8 cellular contexts compared by ENCODE assay signal in the genomic region with DNA sequence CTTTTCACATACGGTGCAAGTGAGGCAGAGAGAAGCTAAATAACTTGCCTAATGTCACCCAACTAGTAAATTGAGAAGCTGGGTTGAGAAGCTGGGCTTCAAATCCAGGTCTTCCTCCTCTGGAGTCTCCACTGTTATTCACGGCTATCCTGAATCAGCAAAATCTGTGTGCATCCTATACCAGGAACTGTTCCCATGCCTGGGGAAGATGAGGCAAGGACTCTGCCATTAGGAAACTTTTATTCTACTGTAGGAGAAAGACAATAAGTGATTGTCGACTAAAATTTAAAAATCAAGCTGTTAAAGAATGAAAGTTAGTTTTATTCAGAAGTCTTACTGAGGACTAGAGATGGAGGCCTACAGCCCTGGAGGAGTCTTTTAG. TPM values are rescaled to one million over a fixed set of nuclear protein-coding genes. Genes with fewer than 3 reads are reported as not detected.
A peak's percentile ranks its signal among the peaks of the same experiment; 100 is the strongest.
DNase-seq lines count a peak whose midpoint lies in the region; ATAC-seq and TF ChIP-seq lines count a peak whose summit lies in the region.

No MANE protein-coding gene starts in this region.

- peaks cover 0 to 16% (median 8%) of the 10 kb centered on the region in 11 experiments; a peak in 9 of 22 replicates for H3K36me3 ChIP-seq in BLaER1 treated with 17β-estradiol and CSF1 and Interleukin-3, amounts not matched to agents 10 nM and 100 nM
- H3K36me3 ChIP-seq in Loucy (ENCODE audit: insufficient read depth, low read length) = no peaks in the 10 kb centered on the region

- no peaks in the 10 kb centered on the region for H3K27me3 Mint-ChIP-seq in naive thymus-derived CD8-positive, alpha-beta T cell

- H3K36me3 Mint-ChIP-seq in naive thymus-derived CD8-positive, alpha-beta T cell = no peaks in the 10 kb centered on the region

- H3K9me2 ChIP-seq in Loucy (replicated peaks; ENCODE audit: low read depth, low read length) = no peaks in the 10 kb centered on the region

- no peaks in the 10 kb centered on the region for H3K27me3 ChIP-seq in BLaER1 treated with 17β-estradiol and CSF1 and Interleukin-3, amounts not matched to agents 10 nM and 100 nM
- H3K27me3 ChIP-seq in Loucy (ENCODE audit: insufficient read depth, low read length, poor library complexity, severe bottlenecking) = no peaks in the 10 kb centered on the region
- peaks cover 0 to 8% (median 0%) of the 10 kb centered on the region in 45 donors for H3K27me3 ChIP-seq in dorsolateral prefrontal cortex

- H3K9me3 Mint-ChIP-seq in naive thymus-derived CD8-positive, alpha-beta T cell = no peaks in the 10 kb centered on the region

- intact Hi-C loops in dorsolateral prefrontal cortex (cut with DNase I) = no loop called here

- peak overlapping the region; percentile 70 to 90 (median 81); a peak in 21 of 22 replicates for H3K27ac ChIP-seq in BLaER1 treated with 17β-estradiol and CSF1 and Interleukin-3, amounts not matched to agents 10 nM and 100 nM
- H3K27ac ChIP-seq in dorsolateral prefrontal cortex = peak overlapping the region in 32 of 59 donors; percentile 6 to 80 (median 59)

- peak overlapping the region; percentile 76 to 97 (median 93) for H3K4me3 ChIP-seq in BLaER1 treated with 17β-estradiol and CSF1 and Interleukin-3, amounts not matched to agents 10 nM and 100 nM
- peak overlapping the region; percentile 94 for H3K4me3 ChIP-seq in Loucy (ENCODE audit: low read length, poor library complexity, severe bottlenecking)
- peak overlapping the region in 41 of 59 donors; percentile 53 to 88 (median 73) for H3K4me3 ChIP-seq in dorsolateral prefrontal cortex

- POLR2A ChIA-PET in naive thymus-derived CD8-positive, alpha-beta T cell (lab: Charles Lee) = interaction anchor here (1.1 kb wide), 1 partner anchor 131 kb away, joined by 4 read pairs; no protein-coding TSS in a partner anchor

- DNase-seq in dorsolateral prefrontal cortex (no peak), NCI-H1417 treated with DMSO at 0.1 percent for 48 hours (lab: John Stamatoyannopoulos, UW) (no peak), ACHN (no peak)
- DNase-seq in naive thymus-derived CD8-positive, alpha-beta T cell = no peak
- DNase-seq in stimulated activated CD4-positive, alpha-beta T cell treated with anti-CD3 and anti-CD28 coated beads, Interleukin-2, amount 100 ng/mL, for 24 hours = no peak

- peaks cover 0 to 18% (median 6%) of the 10 kb centered on the region in 11 experiments; a peak in 9 of 22 replicates for H3K9me3 ChIP-seq in BLaER1 treated with 17β-estradiol and CSF1 and Interleukin-3, amounts not matched to agents 10 nM and 100 nM (replicated peaks in 1 of 11)
- no peaks in the 10 kb centered on the region for H3K9me3 ChIP-seq in Loucy (ENCODE audit: insufficient read depth, low read depth, low read length)

- H3K27ac Mint-ChIP-seq in naive thymus-derived CD8-positive, alpha-beta T cell = peak overlapping the region; percentile 43 to 96 (median 89)

- H4K20me1 ChIP-seq in BLaER1 treated with 17β-estradiol and CSF1 and Interleukin-3, amounts not matched to agents 10 nM and 100 nM = no peaks in the 10 kb centered on the region
- peaks cover 32% of the 10 kb centered on the region for H4K20me1 ChIP-seq in Loucy (ENCODE audit: insufficient read depth, low read length, poor library complexity, severe bottlenecking)

- H3F3A ChIP-seq in Loucy (ENCODE audit: low read depth) = peaks cover 10% of the 10 kb centered on the region

- peaks cover 45% of the 10 kb centered on the region for H3K79me2 ChIP-seq in Loucy (ENCODE audit: insufficient read depth, low read length)

- peaks cover 9 to 25% (median 16%) of the 10 kb centered on the region in 4 donors for H3K4me1 Mint-ChIP-seq in naive thymus-derived CD8-positive, alpha-beta T cell

- H3K4me2 ChIP-seq in BLaER1 treated with 17β-estradiol and CSF1 and Interleukin-3, amounts not matched to agents 10 nM and 100 nM = peak overlapping the region; percentile 70 to 93 (median 87)
- H3K4me2 ChIP-seq in Loucy (ENCODE audit: low read depth, low read length, poor library complexity, severe bottlenecking) = peak overlapping the region; percentile 97

- peak overlapping the region; percentile 79 to 91 (median 86) for H3K9ac ChIP-seq in BLaER1 treated with 17β-estradiol and CSF1 and Interleukin-3, amounts not matched to agents 10 nM and 100 nM
- peak overlapping the region; percentile 80 for H3K9ac ChIP-seq in Loucy (ENCODE audit: low read depth, low read length, poor library complexity, severe bottlenecking)

- peak overlapping the region; percentile 81 to 98 (median 96) for H3K4me3 Mint-ChIP-seq in naive thymus-derived CD8-positive, alpha-beta T cell

- no peak for ATAC-seq in naive thymus-derived CD8-positive, alpha-beta T cell
- no peak for ATAC-seq in GM21515 (IDR thresholded peaks at IDR 0.05; ENCODE audit: unreplicated experiment)

- TF ChIP-seq CTCF in Loucy (conservative IDR thresholded peaks at IDR 0.05; ENCODE audit: low read length) (no peak), dorsolateral prefrontal cortex (IDR thresholded peaks at IDR 0.05 in 54 of 56, conservative IDR thresholded peaks at IDR 0.05 in 2 of 56; ENCODE audit: low read depth in 1 of 56, partially characterized antibody in 56 of 56) (no peak)

- peak overlapping the region; percentile 83; the same call in 1 of the 2 replicates for H2AFZ ChIP-seq in Loucy (ENCODE audit: low read length)

- in situ Hi-C loops in ACHN (cut with HindIII; ENCODE audit: low pct_ligation_motif_present, low pct_unique_long_range_greater_than_20kb, low sequenced_read_pairs) = no loop called here

- peaks cover 32 to 51% (median 45%) of the 10 kb centered on the region in 10 experiments for H3K4me1 ChIP-seq in BLaER1 treated with 17β-estradiol and CSF1 and Interleukin-3, amounts not matched to agents 10 nM and 100 nM
- peaks cover 68% of the 10 kb centered on the region for H3K4me1 ChIP-seq in Loucy (ENCODE audit: insufficient read depth, low read length, poor library complexity, severe bottlenecking)

RNA-seq across cellular contexts. Expression of a gene that starts 0.9 kb away (rescaled TPM):
- 1 to 10 TPM in 114 of 120 experiments, under 1 TPM in 6; 0.67 to 4.8 (median 2.3) TPM for total RNA-seq in dorsolateral prefrontal cortex
- total RNA-seq in naive thymus-derived CD8-positive, alpha-beta T cell = 1 to 10 TPM; 4.3 to 4.7 TPM
- polyA plus RNA-seq in naive thymus-derived CD8-positive, alpha-beta T cell = 1 to 10 TPM; 1.1 to 2.5 (median 1.4) TPM
